In genomic region chr1:29668761-29669487, GRCh38 we compare ENCODE assay signal across 22 cellular contexts.
"Had no signal": no experiment of that assay in that cellular context is flagged by ENCODE, and none has a peak within 500 bp of the region (broad histone marks: within the 10 kb centered on the region; RNA-seq: fewer than 3 reads in every experiment).

No MANE protein-coding gene starts in this region.

- DNase-seq: activated CD4-positive, alpha-beta T cell treated with anti-CD3 and anti-CD28 coated beads for 4 hours; activated gamma-delta T cell treated with Interleukin-2 at 50 U/mL for 16 hours; amniotic stem cell; caudate nucleus; effector CD8-positive, alpha-beta T cell; gastrocnemius medialis; immature natural killer cell; midbrain; stimulated activated CD4-positive, alpha-beta T cell treated with anti-CD3 and anti-CD28 coated beads, Interleukin-15, amount 100 ng/mL, for 24 hours; stimulated activated CD4-positive, alpha-beta T cell treated with anti-CD3 and anti-CD28 coated beads, Interleukin-4, amount 100 ng/mL, for 1 hour; stimulated activated naive CD4-positive, alpha-beta T cell treated with Interleukin-2 at 50 U/mL for 16 hours; substantia nigra; T-helper 17 cell; uterus had no signal

- H3K4me1 ChIP-seq: gastrocnemius medialis, heart left ventricle, lower lobe of right lung, tibial nerve, uterus had no signal

- H3K27ac ChIP-seq: gastrocnemius medialis, heart left ventricle, lower lobe of right lung, neutrophil, skin epidermis, tibial nerve, uterus had no signal

- H3K9me3 ChIP-seq: gastrocnemius medialis, heart left ventricle, lower lobe of right lung, neutrophil, tibial nerve, uterus had no signal

- H3K4me3 Mint-ChIP-seq: activated CD4-positive, alpha-beta memory T cell treated with anti-CD3 and anti-CD28 coated beads, Interleukin-2, amount 10 ng/mL, durations not matched to agents 7 days and 5 days; activated naive CD8-positive, alpha-beta T cell; immature natural killer cell; T-helper 17 cell; WTC11 had no signal

- H3K27me3 ChIP-seq: gastrocnemius medialis, tibial nerve, uterus had no signal

- H3K36me3 ChIP-seq: gastrocnemius medialis, heart left ventricle, lower lobe of right lung, neutrophil, tibial nerve, uterus had no signal

- H3K4me3 ChIP-seq: gastrocnemius medialis, heart left ventricle, lower lobe of right lung, skin epidermis, tibial nerve, uterus had no signal

- H3K4me1 Mint-ChIP-seq: activated CD4-positive, alpha-beta memory T cell treated with anti-CD3 and anti-CD28 coated beads, Interleukin-2, amount 10 ng/mL, durations not matched to agents 7 days and 5 days; immature natural killer cell; T-helper 17 cell had no signal

- ATAC-seq: gastrocnemius medialis, heart left ventricle, T-helper 17 cell, WTC11 had no signal

- H3K27ac Mint-ChIP-seq: activated CD4-positive, alpha-beta memory T cell treated with anti-CD3 and anti-CD28 coated beads, Interleukin-2, amount 10 ng/mL, durations not matched to agents 7 days and 5 days; activated naive CD8-positive, alpha-beta T cell; immature natural killer cell; T-helper 17 cell; WTC11 had no signal

- H3K9me3 Mint-ChIP-seq: activated CD4-positive, alpha-beta memory T cell treated with anti-CD3 and anti-CD28 coated beads, Interleukin-2, amount 10 ng/mL, durations not matched to agents 7 days and 5 days; immature natural killer cell; WTC11 had no signal

- H3K36me3 Mint-ChIP-seq: activated naive CD8-positive, alpha-beta T cell; immature natural killer cell; WTC11 had no signal
